Comparison of ENCODE assay signal across 1 cellular context in genomic region chr2:225494100-225494459, GRCh38.
TF ChIP-seq lines count a peak whose summit lies in the region.

No MANE protein-coding gene starts in this region.

TF ChIP-seq in SK-N-SH, 30 proteins besides CTCF, POLR2A, EP300 and RAD21 (continued from another document):
- TF ChIP-seq MXI1 (IDR thresholded peaks at IDR 0.05; ENCODE audit: low read depth, low read length) (no peak), YY1 (IDR thresholded peaks at IDR 0.05; ENCODE audit: low read depth) (no peak), FOXM1 (IDR thresholded peaks at IDR 0.05; ENCODE audit: low read depth) (no peak), RFX5 (IDR thresholded peaks at IDR 0.05; ENCODE audit: low read length) (no peak), CHD2 (IDR thresholded peaks at IDR 0.05; ENCODE audit: low read length, partially characterized antibody) (no peak), FOSL2 (IDR thresholded peaks at IDR 0.05; ENCODE audit: borderline replicate concordance, low read depth) (no peak)
TF ChIP-seq in SK-N-SH: peak in this region for 0.
